ENCODE assay signal across 26 cellular contexts in the genomic region with DNA sequence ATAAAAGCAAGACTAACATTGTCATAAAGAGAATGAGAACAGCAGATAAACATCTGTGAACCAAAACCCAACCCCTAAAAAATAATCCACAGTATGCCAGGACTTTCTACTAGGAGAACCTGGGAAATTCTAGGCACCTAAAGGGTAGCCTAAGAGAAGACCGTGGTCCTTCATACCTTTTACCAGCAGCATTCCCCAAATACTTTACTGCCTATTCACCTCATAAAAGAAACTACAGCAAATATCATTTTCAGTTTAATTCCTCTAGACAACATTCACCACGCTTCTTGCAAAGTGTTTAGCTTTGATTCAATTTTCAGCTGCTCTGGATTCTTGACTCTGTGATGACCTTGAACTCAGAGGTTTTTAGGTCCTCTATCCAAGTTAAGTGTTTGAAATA.
DNase-seq lines count a peak whose midpoint lies in the region; ATAC-seq and TF ChIP-seq lines count a peak whose summit lies in the region.
"Had no signal": no experiment of that assay in that cellular context is flagged by ENCODE, and none has a peak within 500 bp of the region (broad histone marks: within the 10 kb centered on the region; RNA-seq: fewer than 3 reads in every experiment).

No MANE protein-coding gene starts in this region.

- H3K36me3 ChIP-seq in mammary epithelial cell (ENCODE audit: insufficient read depth, low read length) (no peaks in the 10 kb centered on the region), PC-3 (ENCODE audit: low read depth, low read length) (no peaks in the 10 kb centered on the region)
- H3K36me3 ChIP-seq: BLaER1, HAP-1, Peyer's patch had no signal

- H3K27ac ChIP-seq in mammary epithelial cell (ENCODE audit: insufficient read depth, low read depth, low read length) (peak overlapping the region; percentile 52), PC-3 (ENCODE audit: low read length) (peak overlapping the region; percentile 57), epithelial cell of prostate (peak overlapping the region; percentile 22)
- H3K27ac ChIP-seq: BLaER1, Peyer's patch, SK-N-MC had no signal

- no peak overlapping the region for H3K4me3 ChIP-seq in mammary epithelial cell (replicated peaks in 1 of 3; ENCODE audit: insufficient read depth in 1 of 3, low read depth in 2 of 3, low read length in 3 of 3)
- H3K4me3 ChIP-seq in PC-3 (ENCODE audit: low read length), result no peak overlapping the region
- H3K4me3 ChIP-seq: BLaER1, GM12878, HAP-1, Peyer's patch, SK-N-MC had no signal

- H3K27ac Mint-ChIP-seq in MCF 10A (ENCODE audit: low read depth, unreplicated experiment), result no peak overlapping the region
- H3K27ac Mint-ChIP-seq: CD4-positive, alpha-beta T cell had no signal

- H3F3A ChIP-seq in PC-3 (ENCODE audit: low read length, unreplicated experiment), result no peaks in the 10 kb centered on the region

- H2AFZ ChIP-seq in mammary epithelial cell (ENCODE audit: low read depth, low read length) (peak overlapping the region; percentile 65), PC-3 (ENCODE audit: low read length) (no peak overlapping the region)

- intact Hi-C loops in mammary epithelial cell (cut with micrococcal nuclease) (no loop called here), MCF 10A (cut with micrococcal nuclease) (no loop called here), PC-3 (cut with micrococcal nuclease) (loop anchor here (5.0 kb wide), 1 partner anchor 140 kb away; no protein-coding TSS in a partner anchor)

- no peaks in the 10 kb centered on the region for H3K36me3 Mint-ChIP-seq in MCF 10A (ENCODE audit: insufficient read depth, unreplicated experiment)

- no peak for DNase-seq in mammary epithelial cell
- no peak for DNase-seq in MCF 10A (ENCODE audit: unreplicated experiment)
- DNase-seq in PC-3, result peak; percentile 52
- no peak for DNase-seq in epithelial cell of prostate (ENCODE audit: low read depth, low spot score)
- DNase-seq in NCI-H2029 treated with DMSO at 0.1 percent for 48 hours (lab: John Stamatoyannopoulos, UW), result no peak
- DNase-seq in stimulated activated CD4-positive, alpha-beta T cell treated with anti-CD3 and anti-CD28 coated beads, Interleukin-2, amount 100 ng/mL, for 24 hours, result no peak
- no peak for DNase-seq in NCI-H187 (lab: John Stamatoyannopoulos, UW)
- no peak for DNase-seq in NCI-H2081 treated with DMSO at 0.1 percent for 48 hours (lab: John Stamatoyannopoulos, UW)
- DNase-seq: 8988T; CD4-positive, alpha-beta T cell; GDM1; GOT3; KG1; NCI-H1092; NCI-H1417 treated with DMSO at 0.1 percent for 48 hours; NCI-H1694 treated with DMSO at 0.1 percent for 48 hours; NCI-H2107; NCI-H446; NCI-H524 treated with DMSO at 0.1 percent for 48 hours; NCI-H774; Peyer's patch; SIG-M5 had no signal

- BruUV-seq in mammary epithelial cell (replicated peaks; lab: Mats Ljungman, UMichigan), result no TSS peak
- BruUV-seq in MCF 10A (replicated peaks; lab: Mats Ljungman, UMichigan), result no TSS peak
- BruUV-seq in PC-3 (replicated peaks; lab: Mats Ljungman, UMichigan), result no TSS peak

- peaks cover 25% of the 10 kb centered on the region for H3K4me1 ChIP-seq in mammary epithelial cell (ENCODE audit: insufficient read depth, low read length)
- peaks cover 16% of the 10 kb centered on the region for H3K4me1 ChIP-seq in PC-3 (ENCODE audit: insufficient read depth, low read length)
- H3K4me1 ChIP-seq: BLaER1, HAP-1, Peyer's patch had no signal

- WGBS in mammary epithelial cell (ENCODE audit: low coverage, missing lambda C conversion rate), result 47% methylated on average over 2 of the region's 2 CpGs

- H4K20me1 ChIP-seq in mammary epithelial cell (ENCODE audit: insufficient read depth, low read length) (no peaks in the 10 kb centered on the region), PC-3 (ENCODE audit: low read length) (no peaks in the 10 kb centered on the region)
- H4K20me1 ChIP-seq: BLaER1 had no signal

- CTCF ChIA-PET in mammary epithelial cell (lab: Charles Lee; ENCODE audit: low non-redundant PET) (no interaction called here), MCF 10A (lab: Yijun Ruan, JAX) (interaction anchor here (0.5 kb wide), 1 partner anchor 80 kb away, joined by 3 read pairs; no protein-coding TSS in a partner anchor), PC-3 (lab: Charles Lee) (no interaction called here)

- no peaks in the 10 kb centered on the region for H3K9me3 Mint-ChIP-seq in MCF 10A (ENCODE audit: unreplicated experiment)
- H3K9me3 Mint-ChIP-seq: CD4-positive, alpha-beta T cell had no signal

- H3K9me2 ChIP-seq in PC-3 (replicated peaks; ENCODE audit: low read length), result no peaks in the 10 kb centered on the region

- H3K4me3 Mint-ChIP-seq in MCF 10A (ENCODE audit: unreplicated experiment), result no peak overlapping the region
- H3K4me3 Mint-ChIP-seq: CD4-positive, alpha-beta T cell had no signal

- H3K27me3 ChIP-seq in mammary epithelial cell (ENCODE audit: insufficient read depth, low read length), result no peaks in the 10 kb centered on the region
- no peaks in the 10 kb centered on the region for H3K27me3 ChIP-seq in PC-3 (ENCODE audit: low read length)
- H3K27me3 ChIP-seq: BLaER1, Peyer's patch had no signal

- H3K27me3 Mint-ChIP-seq in MCF 10A (ENCODE audit: insufficient read depth, unreplicated experiment), result no peaks in the 10 kb centered on the region

- dilution Hi-C loops in mammary epithelial cell (cut with HindIII; ENCODE audit: low sequenced_read_pairs), result no loop called here

- H3K79me2 ChIP-seq in mammary epithelial cell (ENCODE audit: insufficient read depth, low read length) (no peaks in the 10 kb centered on the region), PC-3 (ENCODE audit: low read length) (no peaks in the 10 kb centered on the region)

- POLR2A ChIA-PET in MCF 10A (lab: Yijun Ruan, JAX) (no interaction called here), PC-3 (lab: Charles Lee; ENCODE audit: unreplicated experiment) (no interaction called here)

- ATAC-seq in PC-3, result peak; percentile 70
- ATAC-seq: GM12878 had no signal

- peaks cover 18% of the 10 kb centered on the region for H3K4me1 Mint-ChIP-seq in MCF 10A (ENCODE audit: insufficient read depth, unreplicated experiment)

- no peaks in the 10 kb centered on the region for H3K9me3 ChIP-seq in mammary epithelial cell (replicated peaks; ENCODE audit: insufficient read depth, low read length)
- no peaks in the 10 kb centered on the region for H3K9me3 ChIP-seq in PC-3 (ENCODE audit: low read length)
- H3K9me3 ChIP-seq: BLaER1, HAP-1, Peyer's patch had no signal

- H3K4me2 ChIP-seq in mammary epithelial cell (ENCODE audit: insufficient read depth, low read depth, low read length) (peak overlapping the region; percentile 45), PC-3 (ENCODE audit: low read length) (peak overlapping the region; percentile 35)
- H3K4me2 ChIP-seq: BLaER1 had no signal

- in situ Hi-C loops in mammary epithelial cell (cut with MboI; ENCODE audit: low sequenced_read_pairs in 2 of 2), result no loop called here

- TF ChIP-seq CTCF in mammary epithelial cell (conservative IDR thresholded peaks at IDR 0.05 in 1 of 2, IDR thresholded peaks at IDR 0.05 in 1 of 2; ENCODE audit: extremely low read depth in 1 of 2, insufficient read depth in 1 of 2, low read depth in 1 of 2, low read length in 2 of 2) (no peak), MCF 10A (IDR thresholded peaks at IDR 0.05; ENCODE audit: unreplicated experiment) (no peak), PC-3 (conservative IDR thresholded peaks at IDR 0.05; ENCODE audit: low read depth, low read length) (no peak)

- H3K9ac ChIP-seq in mammary epithelial cell (ENCODE audit: insufficient read depth, low read length) (no peak overlapping the region), PC-3 (ENCODE audit: low read length) (no peak overlapping the region)
- H3K9ac ChIP-seq: BLaER1 had no signal
